In genomic region chr17:76317535-76317934, GRCh38 we compare ENCODE assay signal across 35 cellular contexts.
"Had no signal": no experiment of that assay in that cellular context is flagged by ENCODE, and none has a peak within 500 bp of the region (broad histone marks: within the 10 kb centered on the region; RNA-seq: fewer than 3 reads in every experiment).

No MANE protein-coding gene starts in this region.

- H3K27ac Mint-ChIP-seq: activated B cell treated with CpG ODN at 0.5 μM for 24 hours; activated CD4-positive, alpha-beta memory T cell treated with anti-CD3 and anti-CD28 coated beads, Interleukin-2, amount 10 ng/mL, durations not matched to agents 7 days and 5 days; activated CD4-positive, alpha-beta T cell treated with anti-CD3 and anti-CD28 coated beads, Interleukin-2, amount 10 ng/mL, durations not matched to agents 24 days and 14 days; activated CD8-positive, alpha-beta memory T cell treated with anti-CD3 and anti-CD28 coated beads, Interleukin-2, amount 10 ng/mL, durations not matched to agents 7 days and 5 days; activated CD8-positive, alpha-beta T cell treated with anti-CD3 and anti-CD28 coated beads, Interleukin-2, amount 10 ng/mL, durations not matched to agents 7 days and 5 days; activated naive CD4-positive, alpha-beta T cell treated with anti-CD3 and anti-CD28 coated beads, Interleukin-2, amount 10 ng/mL, durations not matched to agents 7 days and 5 days; activated naive CD4-positive, alpha-beta T cell treated with anti-CD3 and anti-CD28 coated beads, Interleukin-2, amount 50 U/mL, for 24 hours; activated naive CD8-positive, alpha-beta T cell; activated naive CD8-positive, alpha-beta T cell treated with anti-CD3 and anti-CD28 coated beads, Interleukin-2, amount 10 ng/mL, durations not matched to agents 7 days and 5 days; activated naive CD8-positive, alpha-beta T cell treated with anti-CD3 and anti-CD28 coated beads, Interleukin-2, amount 50 U/mL, for 24 hours; activated T-cell treated with anti-CD3 and anti-CD28 coated beads, Interleukin-2, amount 50 U/mL, for 24 hours; activated T-helper 2 cell treated with anti-CD3 and anti-CD28 coated beads, Interferon-gamma antibody, Interleukin-2, Interleukin-4, amounts not matched to agents 10 μg/mL and 5 μg/mL and 100 μg/mL, durations not matched to agents 14 hours and 24 hours and 36 hours; T-helper 1 cell treated with Interleukin-12 subunit alpha and Interleukin-12 subunit beta and Interleukin-4 antibody, amounts not matched to agents 30 μg/mL and 1 μg/mL, for 36 hours; T-helper 2 cell treated with Interferon-gamma antibody and Interleukin-4, amounts not matched to agents 5 μg/mL and 100 μg/mL, for 36 hours had no signal

- H3K4me1 Mint-ChIP-seq: activated B cell treated with CpG ODN at 0.5 μM for 24 hours; brain; central memory CD8-positive, alpha-beta T cell had no signal

- H3K4me1 ChIP-seq: ascending aorta had no signal

- H3K27ac ChIP-seq: ascending aorta, cardiac muscle cell, WERI-Rb-1 had no signal

- ATAC-seq: activated CD8-positive, alpha-beta memory T cell treated with anti-CD3 and anti-CD28 coated beads, Interleukin-2, amount 10 ng/mL, durations not matched to agents 7 days and 5 days; activated CD8-positive, alpha-beta T cell treated with anti-CD3 and anti-CD28 coated beads, Interleukin-2, amount 10 ng/mL, durations not matched to agents 7 days and 5 days; activated naive CD8-positive, alpha-beta T cell treated with anti-CD3 and anti-CD28 coated beads, Interleukin-2, amount 50 U/mL, for 24 hours had no signal

- H3K9me3 Mint-ChIP-seq: activated B cell treated with CpG ODN at 0.5 μM for 24 hours; activated CD4-positive, alpha-beta memory T cell treated with anti-CD3 and anti-CD28 coated beads, Interleukin-2, amount 10 ng/mL, durations not matched to agents 7 days and 5 days; activated CD4-positive, alpha-beta T cell treated with anti-CD3 and anti-CD28 coated beads, Interleukin-2, amount 10 ng/mL, durations not matched to agents 24 days and 14 days; activated naive CD4-positive, alpha-beta T cell treated with anti-CD3 and anti-CD28 coated beads, Interleukin-2, amount 10 ng/mL, durations not matched to agents 7 days and 5 days; activated naive CD4-positive, alpha-beta T cell treated with anti-CD3 and anti-CD28 coated beads, Interleukin-2, amount 50 U/mL, for 24 hours; activated naive CD8-positive, alpha-beta T cell treated with anti-CD3 and anti-CD28 coated beads, Interleukin-2, amount 10 ng/mL, durations not matched to agents 7 days and 5 days; activated naive CD8-positive, alpha-beta T cell treated with anti-CD3 and anti-CD28 coated beads, Interleukin-2, amount 50 U/mL, for 24 hours; activated T-cell treated with anti-CD3 and anti-CD28 coated beads, Interleukin-2, amount 50 U/mL, for 24 hours; activated T-helper 2 cell treated with anti-CD3 and anti-CD28 coated beads, Interferon-gamma antibody, Interleukin-2, Interleukin-4, amounts not matched to agents 10 μg/mL and 5 μg/mL and 100 μg/mL, durations not matched to agents 14 hours and 24 hours and 36 hours; brain; central memory CD8-positive, alpha-beta T cell; T-helper 1 cell treated with Interleukin-12 subunit alpha and Interleukin-12 subunit beta and Interleukin-4 antibody, amounts not matched to agents 30 μg/mL and 1 μg/mL, for 36 hours; T-helper 2 cell treated with Interferon-gamma antibody and Interleukin-4, amounts not matched to agents 5 μg/mL and 100 μg/mL, for 36 hours had no signal

- H3K27me3 Mint-ChIP-seq: activated B cell treated with CpG ODN at 0.5 μM for 24 hours; activated CD4-positive, alpha-beta memory T cell treated with anti-CD3 and anti-CD28 coated beads, Interleukin-2, amount 10 ng/mL, durations not matched to agents 7 days and 5 days; activated CD4-positive, alpha-beta T cell treated with anti-CD3 and anti-CD28 coated beads, Interleukin-2, amount 10 ng/mL, durations not matched to agents 24 days and 14 days; activated CD8-positive, alpha-beta memory T cell treated with anti-CD3 and anti-CD28 coated beads, Interleukin-2, amount 10 ng/mL, durations not matched to agents 7 days and 5 days; activated naive CD4-positive, alpha-beta T cell treated with anti-CD3 and anti-CD28 coated beads, Interleukin-2, amount 10 ng/mL, durations not matched to agents 7 days and 5 days; activated naive CD4-positive, alpha-beta T cell treated with anti-CD3 and anti-CD28 coated beads, Interleukin-2, amount 50 U/mL, for 24 hours; activated naive CD8-positive, alpha-beta T cell; activated naive CD8-positive, alpha-beta T cell treated with anti-CD3 and anti-CD28 coated beads, Interleukin-2, amount 10 ng/mL, durations not matched to agents 7 days and 5 days; activated naive CD8-positive, alpha-beta T cell treated with anti-CD3 and anti-CD28 coated beads, Interleukin-2, amount 50 U/mL, for 24 hours; activated T-cell treated with anti-CD3 and anti-CD28 coated beads, Interleukin-2, amount 50 U/mL, for 24 hours; brain; central memory CD8-positive, alpha-beta T cell had no signal

- H3K27me3 ChIP-seq: ascending aorta, cardiac muscle cell had no signal

- H3K9me3 ChIP-seq: ascending aorta had no signal

- H3K4me3 ChIP-seq: ascending aorta, cardiac muscle cell had no signal

- DNase-seq: activated B cell treated with CpG ODN at 0.5 μM for 24 hours; activated CD4-positive, alpha-beta memory T cell treated with anti-CD3 and anti-CD28 coated beads, Interleukin-2, amount 10 ng/mL, durations not matched to agents 7 days and 5 days; activated CD4-positive, alpha-beta T cell treated with anti-CD3 and anti-CD28 coated beads for 4 hours; activated CD4-positive, alpha-beta T cell treated with anti-CD3 and anti-CD28 coated beads, Interleukin-2, amount 10 ng/mL, durations not matched to agents 24 days and 14 days; activated CD4-positive, alpha-beta T cell treated with anti-CD3 and anti-CD28 coated beads, Interleukin-2, amount 50 U/mL, for 48 hours; activated CD4-positive, CD25-positive, alpha-beta regulatory T cell treated with anti-CD3 and anti-CD28 coated beads, Interleukin-2, amount 50 U/mL, for 72 hours; activated CD8-positive, alpha-beta memory T cell treated with anti-CD3 and anti-CD28 coated beads for 24 hours; activated CD8-positive, alpha-beta memory T cell treated with anti-CD3 and anti-CD28 coated beads, Interleukin-2, amount 10 ng/mL, durations not matched to agents 7 days and 5 days; activated CD8-positive, alpha-beta memory T cell treated with anti-CD3 and anti-CD28 coated beads, Interleukin-2, amount 50 U/mL, for 48 hours; activated CD8-positive, alpha-beta T cell treated with anti-CD3 and anti-CD28 coated beads, Interleukin-2, amount 10 ng/mL, durations not matched to agents 7 days and 5 days; activated effector memory CD4-positive, alpha-beta T cell treated with Interleukin-2 at 50 U/mL for 16 hours; activated gamma-delta T cell; activated naive CD4-positive, alpha-beta T cell treated with anti-CD3 and anti-CD28 coated beads, Interleukin-2, amount 10 ng/mL, durations not matched to agents 7 days and 5 days; activated naive CD4-positive, alpha-beta T cell treated with Interleukin-2 at 50 U/mL for 16 hours; activated naive CD8-positive, alpha-beta T cell treated with anti-CD3 and anti-CD28 coated beads, Interleukin-2, amount 10 ng/mL, durations not matched to agents 7 days and 5 days; activated naive CD8-positive, alpha-beta T cell treated with anti-CD3 and anti-CD28 coated beads, Interleukin-2, amount 50 U/mL, for 24 hours; activated T-cell treated with anti-CD3 and anti-CD28 coated beads, Interleukin-2, amount 50 U/mL, for 24 hours; activated T-cell treated with anti-CD3 and anti-CD28 coated beads, Interleukin-2, amount 50 U/mL, for 48 hours; amygdala; anterior cingulate cortex; caudate nucleus; cerebellar nuclear complex; T-helper 1 cell; T-helper 2 cell; T-helper 9 cell; WERI-Rb-1 had no signal

- H3K4me3 Mint-ChIP-seq: activated B cell treated with CpG ODN at 0.5 μM for 24 hours; activated CD4-positive, alpha-beta memory T cell treated with anti-CD3 and anti-CD28 coated beads, Interleukin-2, amount 10 ng/mL, durations not matched to agents 7 days and 5 days; activated CD4-positive, alpha-beta T cell treated with anti-CD3 and anti-CD28 coated beads, Interleukin-2, amount 10 ng/mL, durations not matched to agents 24 days and 14 days; activated CD8-positive, alpha-beta memory T cell treated with anti-CD3 and anti-CD28 coated beads, Interleukin-2, amount 10 ng/mL, durations not matched to agents 7 days and 5 days; activated CD8-positive, alpha-beta T cell treated with anti-CD3 and anti-CD28 coated beads, Interleukin-2, amount 10 ng/mL, durations not matched to agents 7 days and 5 days; activated naive CD4-positive, alpha-beta T cell treated with anti-CD3 and anti-CD28 coated beads, Interleukin-2, amount 10 ng/mL, durations not matched to agents 7 days and 5 days; activated naive CD4-positive, alpha-beta T cell treated with anti-CD3 and anti-CD28 coated beads, Interleukin-2, amount 50 U/mL, for 24 hours; activated naive CD8-positive, alpha-beta T cell; activated naive CD8-positive, alpha-beta T cell treated with anti-CD3 and anti-CD28 coated beads, Interleukin-2, amount 10 ng/mL, durations not matched to agents 7 days and 5 days; activated naive CD8-positive, alpha-beta T cell treated with anti-CD3 and anti-CD28 coated beads, Interleukin-2, amount 50 U/mL, for 24 hours; activated T-cell treated with anti-CD3 and anti-CD28 coated beads, Interleukin-2, amount 50 U/mL, for 24 hours; brain; central memory CD8-positive, alpha-beta T cell; T-helper 1 cell treated with Interleukin-12 subunit alpha and Interleukin-12 subunit beta and Interleukin-4 antibody, amounts not matched to agents 30 μg/mL and 1 μg/mL, for 36 hours; T-helper 2 cell treated with Interferon-gamma antibody and Interleukin-4, amounts not matched to agents 5 μg/mL and 100 μg/mL, for 36 hours had no signal
